1 cellular context compared by ENCODE assay signal in the genomic region with DNA sequence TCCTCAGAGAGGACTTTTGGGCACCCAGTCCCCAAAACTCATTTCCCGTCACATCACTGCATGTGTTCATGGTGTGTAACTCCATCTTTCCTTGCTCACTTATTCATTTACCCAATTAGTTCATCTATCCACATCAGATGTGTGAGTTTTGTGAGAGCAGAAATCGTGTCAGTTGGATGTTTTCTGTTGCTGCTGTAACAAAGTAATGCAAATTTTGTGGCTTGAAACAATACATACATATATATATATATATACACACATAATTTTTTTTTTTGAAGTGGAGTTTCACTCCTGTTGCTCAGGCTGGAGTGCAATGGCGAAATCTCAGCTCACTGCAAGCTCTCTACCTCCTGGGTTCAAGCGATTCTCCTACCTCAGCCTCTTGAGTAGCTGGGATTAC.
TF ChIP-seq lines count a peak whose summit lies in the region.

No MANE protein-coding gene starts in this region.

TF ChIP-seq in WTC11, 78 proteins besides CTCF, POLR2A, EP300 and RAD21 (continued from another document):
- TF ChIP-seq, protein P1, sequence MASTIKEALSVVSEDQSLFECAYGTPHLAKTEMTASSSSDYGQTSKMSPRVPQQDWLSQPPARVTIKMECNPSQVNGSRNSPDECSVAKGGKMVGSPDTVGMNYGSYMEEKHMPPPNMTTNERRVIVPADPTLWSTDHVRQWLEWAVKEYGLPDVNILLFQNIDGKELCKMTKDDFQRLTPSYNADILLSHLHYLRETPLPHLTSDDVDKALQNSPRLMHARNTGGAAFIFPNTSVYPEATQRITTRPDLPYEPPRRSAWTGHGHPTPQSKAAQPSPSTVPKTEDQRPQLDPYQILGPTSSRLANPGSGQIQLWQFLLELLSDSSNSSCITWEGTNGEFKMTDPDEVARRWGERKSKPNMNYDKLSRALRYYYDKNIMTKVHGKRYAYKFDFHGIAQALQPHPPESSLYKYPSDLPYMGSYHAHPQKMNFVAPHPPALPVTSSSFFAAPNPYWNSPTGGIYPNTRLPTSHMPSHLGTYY (CRISPR knock-in tag; IDR thresholded peaks at IDR 0.05), result no peak
- TF ChIP-seq TEAD4 (CRISPR knock-in tag; IDR thresholded peaks at IDR 0.05), result no peak
- TF ChIP-seq, protein P2, sequence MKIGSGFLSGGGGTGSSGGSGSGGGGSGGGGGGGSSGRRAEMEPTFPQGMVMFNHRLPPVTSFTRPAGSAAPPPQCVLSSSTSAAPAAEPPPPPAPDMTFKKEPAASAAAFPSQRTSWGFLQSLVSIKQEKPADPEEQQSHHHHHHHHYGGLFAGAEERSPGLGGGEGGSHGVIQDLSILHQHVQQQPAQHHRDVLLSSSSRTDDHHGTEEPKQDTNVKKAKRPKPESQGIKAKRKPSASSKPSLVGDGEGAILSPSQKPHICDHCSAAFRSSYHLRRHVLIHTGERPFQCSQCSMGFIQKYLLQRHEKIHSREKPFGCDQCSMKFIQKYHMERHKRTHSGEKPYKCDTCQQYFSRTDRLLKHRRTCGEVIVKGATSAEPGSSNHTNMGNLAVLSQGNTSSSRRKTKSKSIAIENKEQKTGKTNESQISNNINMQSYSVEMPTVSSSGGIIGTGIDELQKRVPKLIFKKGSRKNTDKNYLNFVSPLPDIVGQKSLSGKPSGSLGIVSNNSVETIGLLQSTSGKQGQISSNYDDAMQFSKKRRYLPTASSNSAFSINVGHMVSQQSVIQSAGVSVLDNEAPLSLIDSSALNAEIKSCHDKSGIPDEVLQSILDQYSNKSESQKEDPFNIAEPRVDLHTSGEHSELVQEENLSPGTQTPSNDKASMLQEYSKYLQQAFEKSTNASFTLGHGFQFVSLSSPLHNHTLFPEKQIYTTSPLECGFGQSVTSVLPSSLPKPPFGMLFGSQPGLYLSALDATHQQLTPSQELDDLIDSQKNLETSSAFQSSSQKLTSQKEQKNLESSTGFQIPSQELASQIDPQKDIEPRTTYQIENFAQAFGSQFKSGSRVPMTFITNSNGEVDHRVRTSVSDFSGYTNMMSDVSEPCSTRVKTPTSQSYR (CRISPR knock-in tag; IDR thresholded peaks at IDR 0.05), result no peak
- TF ChIP-seq NR2C2 (CRISPR knock-in tag; IDR thresholded peaks at IDR 0.05), result no peak
- TF ChIP-seq ELF4 (CRISPR knock-in tag; IDR thresholded peaks at IDR 0.05; ENCODE audit: low read depth), result no peak
